8 cellular contexts compared by ENCODE assay signal in genomic region chr11:12673924-12674570, GRCh38. TPM values are rescaled to one million over a fixed set of nuclear protein-coding genes. Genes with fewer than 3 reads are reported as not detected.
DNase-seq lines count a peak whose midpoint lies in the region; ATAC-seq and TF ChIP-seq lines count a peak whose summit lies in the region.

TEAD1 (plus strand) TSS chr11:12674421.

- H3K27ac ChIP-seq in C4-2B (peak within 1 kb of the TSS; percentile 75), PC-3 (ENCODE audit: low read length) (peak within 1 kb of the TSS; percentile 63), esophagus muscularis mucosa (replicated peaks in 1 of 4) (peak within 1 kb of the TSS; percentile 98 to 100 (median 99)), muscle layer of colon (ENCODE audit: low read depth, low read length) (peak within 1 kb of the TSS; percentile 95)

- no peaks in the 10 kb centered on the region for H3K9me2 ChIP-seq in PC-3 (replicated peaks; ENCODE audit: low read length)

- peaks cover 6% of the 10 kb centered on the region for H3K4me1 Mint-ChIP-seq in activated T-helper 1 cell treated with anti-CD3 and anti-CD28 coated beads, Interleukin-12 subunit alpha, Interleukin-12 subunit beta, Interleukin-2, Interleukin-4 antibody, amounts not matched to agents 30 ng/mL and 10 ng/mL and 1 ng/mL, durations not matched to agents 14 hours and 24 hours and 36 hours (ENCODE audit: low read depth)

- H3K36me3 Mint-ChIP-seq in activated T-helper 1 cell treated with anti-CD3 and anti-CD28 coated beads, Interleukin-12 subunit alpha, Interleukin-12 subunit beta, Interleukin-2, Interleukin-4 antibody, amounts not matched to agents 30 ng/mL and 10 ng/mL and 1 ng/mL, durations not matched to agents 14 hours and 24 hours and 36 hours (ENCODE audit: low read depth): no peaks in the 10 kb centered on the region

- CTCF ChIA-PET in PC-3 (lab: Charles Lee): no interaction called here

- intact Hi-C loops in PC-3 (cut with micrococcal nuclease) (loop anchor here (1.0 to 5.0 kb wide), 4 partner anchors 19 to 262 kb away; no protein-coding TSS in a partner anchor), esophagus muscularis mucosa (cut with DNase I) (loop anchor here (5.0 to 10.0 kb wide), 4 partner anchors 119 to 339 kb away; partner anchors contain the start of gene PARVA)
- intact Hi-C loops in activated T-helper 1 cell treated with anti-CD3 and anti-CD28 coated beads, Interleukin-12 subunit alpha, Interleukin-12 subunit beta, Interleukin-2, Interleukin-4 antibody, amounts not matched to agents 30 ng/mL and 10 ng/mL and 1 ng/mL, durations not matched to agents 14 hours and 24 hours and 36 hours (cut with micrococcal nuclease): loop anchor here (2.0 to 10.0 kb wide), 3 partner anchors 791 to 995 kb away; partner anchors contain the start of genes BTBD10, FAR1 and USP47

- DNase-seq in GM20000 (ENCODE audit: low spot score): peak; percentile 96
- peak; percentile 91 for DNase-seq in HT1080 (ENCODE audit: low read depth)
- DNase-seq in PC-3: peak; percentile 93
- peak; percentile 86 for DNase-seq in activated T-helper 1 cell treated with anti-CD3 and anti-CD28 coated beads, Interleukin-12 subunit alpha, Interleukin-12 subunit beta, Interleukin-2, Interleukin-4 antibody, amounts not matched to agents 30 ng/mL and 10 ng/mL and 1 ng/mL, durations not matched to agents 14 hours and 24 hours and 36 hours (ENCODE audit: low spot score)
- DNase-seq in esophagus muscularis mucosa (ENCODE audit: extremely low spot score): peak; percentile 98
- peak; percentile 50 to 65 for DNase-seq in stimulated activated CD8-positive, alpha-beta memory T cell treated with anti-CD3 and anti-CD28 coated beads, Interleukin-4, amount 100 ng/mL, for 4 hours (ENCODE audit: low read depth in 2 of 2, low spot score in 1 of 2)

- peaks cover 41% of the 10 kb centered on the region for H3K79me2 ChIP-seq in PC-3 (ENCODE audit: low read length)

- H2AFZ ChIP-seq in PC-3 (ENCODE audit: low read length): peak within 1 kb of the TSS; percentile 82

- H3K4me1 ChIP-seq in PC-3 (ENCODE audit: insufficient read depth, low read length) (peaks cover 32% of the 10 kb centered on the region), esophagus muscularis mucosa (peaks cover 21 to 46% (median 36%) of the 10 kb centered on the region in 4 donors), muscle layer of colon (ENCODE audit: insufficient read depth, low read length) (peaks cover 25% of the 10 kb centered on the region)

- no TSS peak for BruUV-seq in PC-3 (replicated peaks; lab: Mats Ljungman, UMichigan)

- POLR2A ChIA-PET in PC-3 (lab: Charles Lee; ENCODE audit: unreplicated experiment): interaction anchor here (0.5 to 1.1 kb wide), 6 partner anchors 19 to 348 kb away, joined by 4 to 8 read pairs (median 6); no protein-coding TSS in a partner anchor

- H3K27me3 ChIP-seq in PC-3 (ENCODE audit: low read length) (no peaks in the 10 kb centered on the region), esophagus muscularis mucosa (no peaks in the 10 kb centered on the region), muscle layer of colon (ENCODE audit: control insufficient read depth in 1 of 2, insufficient read depth in 2 of 2, low read length in 2 of 2) (no peaks in the 10 kb centered on the region)

- ATAC-seq in PC-3: peak; percentile 80

- TF ChIP-seq POLR2A in esophagus muscularis mucosa (IDR thresholded peaks at IDR 0.05; ENCODE audit: low read depth): peak; percentile 70

- peak; percentile 52 for TF ChIP-seq EP300 in esophagus muscularis mucosa (IDR thresholded peaks at IDR 0.05)

- H3K9ac ChIP-seq in PC-3 (ENCODE audit: low read length) (peak within 1 kb of the TSS; percentile 90), muscle layer of colon (ENCODE audit: low read length) (peak within 1 kb of the TSS; percentile 90)

- H3F3A ChIP-seq in PC-3 (ENCODE audit: low read length, unreplicated experiment): no peaks in the 10 kb centered on the region

- no peaks in the 10 kb centered on the region for H3K9me3 Mint-ChIP-seq in activated T-helper 1 cell treated with anti-CD3 and anti-CD28 coated beads, Interleukin-12 subunit alpha, Interleukin-12 subunit beta, Interleukin-2, Interleukin-4 antibody, amounts not matched to agents 30 ng/mL and 10 ng/mL and 1 ng/mL, durations not matched to agents 14 hours and 24 hours and 36 hours

- H3K4me3 ChIP-seq in PC-3 (ENCODE audit: low read length): peak within 1 kb of the TSS; percentile 97
- peak within 1 kb of the TSS; percentile 87 to 92 (median 90) for H3K4me3 ChIP-seq in esophagus muscularis mucosa
- peak within 1 kb of the TSS; percentile 80 to 92 for H3K4me3 ChIP-seq in muscle layer of colon (ENCODE audit: low read depth in 1 of 2, low read length in 2 of 2)

- peaks cover 52% of the 10 kb centered on the region for H3K27me3 Mint-ChIP-seq in activated T-helper 1 cell treated with anti-CD3 and anti-CD28 coated beads, Interleukin-12 subunit alpha, Interleukin-12 subunit beta, Interleukin-2, Interleukin-4 antibody, amounts not matched to agents 30 ng/mL and 10 ng/mL and 1 ng/mL, durations not matched to agents 14 hours and 24 hours and 36 hours (ENCODE audit: insufficient read depth)

- peaks cover 29% of the 10 kb centered on the region for H4K20me1 ChIP-seq in PC-3 (ENCODE audit: low read length)

- no peaks in the 10 kb centered on the region for H3K9me3 ChIP-seq in PC-3 (ENCODE audit: low read length)
- H3K9me3 ChIP-seq in esophagus muscularis mucosa: no peaks in the 10 kb centered on the region
- H3K9me3 ChIP-seq in muscle layer of colon (ENCODE audit: low read length): no peaks in the 10 kb centered on the region

- WGBS in esophagus muscularis mucosa: no CpG with 5 or more reads among the region's 95 CpGs

- TF ChIP-seq CTCF in C4-2B (conservative IDR thresholded peaks at IDR 0.05) (no peak), GM20000 (IDR thresholded peaks at IDR 0.05; ENCODE audit: extremely low read depth, missing control alignments) (no peak), PC-3 (conservative IDR thresholded peaks at IDR 0.05; ENCODE audit: low read depth, low read length) (no peak), esophagus muscularis mucosa (IDR thresholded peaks at IDR 0.05) (no peak)

- peak within 1 kb of the TSS; percentile 82 for H3K4me3 Mint-ChIP-seq in activated T-helper 1 cell treated with anti-CD3 and anti-CD28 coated beads, Interleukin-12 subunit alpha, Interleukin-12 subunit beta, Interleukin-2, Interleukin-4 antibody, amounts not matched to agents 30 ng/mL and 10 ng/mL and 1 ng/mL, durations not matched to agents 14 hours and 24 hours and 36 hours

- H3K36me3 ChIP-seq in PC-3 (ENCODE audit: low read depth, low read length) (no peaks in the 10 kb centered on the region; the same call in 1 of the 2 replicates), esophagus muscularis mucosa (no peaks in the 10 kb centered on the region), muscle layer of colon (ENCODE audit: insufficient read depth, low read length) (no peaks in the 10 kb centered on the region)

- H3K4me2 ChIP-seq in PC-3 (ENCODE audit: low read length): peak within 1 kb of the TSS; percentile 96

- H3K27ac Mint-ChIP-seq in activated T-helper 1 cell treated with anti-CD3 and anti-CD28 coated beads, Interleukin-12 subunit alpha, Interleukin-12 subunit beta, Interleukin-2, Interleukin-4 antibody, amounts not matched to agents 30 ng/mL and 10 ng/mL and 1 ng/mL, durations not matched to agents 14 hours and 24 hours and 36 hours: peak within 1 kb of the TSS; percentile 47

RNA-seq across cellular contexts. Expression of gene TEAD1, which starts in this region (rescaled TPM):
- 60.5 and 74.3 TPM in 2 replicates for total RNA-seq in HT1080 (2014; rRNA removed; shearing (Covaris generic))
- polyA plus RNA-seq in HT1080 (2015; cell fraction: cytosol; rRNA removed): 32.4 and 49.6 TPM in 2 replicates
- polyA plus RNA-seq in HT1080 (2015; cell fraction: nucleus; rRNA removed): 71.0 and 75.3 TPM in 2 replicates
- total RNA-seq in PC-3 (2014; rRNA removed) (70.2 and 148 TPM in 2 replicates), esophagus muscularis mucosa (100 to 1,000 TPM; 147 to 307 (median 232) TPM)
- total RNA-seq in activated T-helper 1 cell treated with anti-CD3 and anti-CD28 coated beads, Interleukin-12 subunit alpha, Interleukin-12 subunit beta, Interleukin-2, Interleukin-4 antibody, amounts not matched to agents 30 ng/mL and 10 ng/mL and 1 ng/mL, durations not matched to agents 14 hours and 24 hours and 36 hours: 0.41 and 1.2 TPM in 2 replicates

Comparison
In these comparisons a context has a peak if more than half of its experiments do, and no peak if none do; other contexts are left out.
1. Peak in every context shown above with its lines: DNase-seq, ATAC-seq, H3K4me3 ChIP-seq and H3K27ac ChIP-seq.
2. RNA of gene TEAD1 (total RNA-seq): 147 to 307 TPM in esophagus muscularis mucosa, 60.5 to 74.3 TPM in HT1080 and 70.2 to 148 TPM in PC-3; 0.41 to 1.2 TPM in activated T-helper 1 cell treated with anti-CD3 and anti-CD28 coated beads, Interleukin-12 subunit alpha, Interleukin-12 subunit beta, Interleukin-2, Interleukin-4 antibody, amounts not matched to agents 30 ng/mL and 10 ng/mL and 1 ng/mL, durations not matched to agents 14 hours and 24 hours and 36 hours; every median in the first group is over 10 times any median in the second.